In the genomic region with DNA sequence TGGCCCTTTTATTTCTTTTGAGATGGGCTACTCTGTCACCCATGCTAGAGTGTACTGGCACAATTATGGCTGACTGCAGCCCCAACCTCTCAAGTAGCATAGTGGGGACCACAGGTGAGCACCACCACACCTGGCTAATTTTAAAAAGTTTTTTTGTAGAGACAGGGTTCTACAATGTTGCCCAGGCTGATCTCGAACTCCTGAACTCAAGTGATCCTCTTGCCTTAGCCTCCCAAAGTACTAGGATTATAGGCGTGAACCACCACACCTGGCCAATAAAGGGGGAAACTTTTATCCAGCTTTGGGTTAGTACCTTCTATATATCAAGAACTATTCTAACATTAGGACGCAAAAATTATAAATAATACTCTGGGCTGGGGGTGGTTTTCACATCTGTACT, we compare ENCODE assay signal across 32 cellular contexts. TPM values are rescaled to one million over a fixed set of nuclear protein-coding genes. Genes with fewer than 3 reads are reported as not detected.
DNase-seq lines count a peak whose midpoint lies in the region; ATAC-seq, FAIRE-seq and TF ChIP-seq lines count a peak whose summit lies in the region.
"Had no signal": no experiment of that assay in that cellular context is flagged by ENCODE, and none has a peak within 500 bp of the region (broad histone marks: within the 10 kb centered on the region; RNA-seq: fewer than 3 reads in every experiment).

No MANE protein-coding gene starts in this region.

- no peak for DNase-seq in RWPE1 (ENCODE audit: low spot score)
- DNase-seq in endothelial cell of umbilical vein (ENCODE audit: low read depth, low spot score) = no peak
- DNase-seq in spleen = no peak
- DNase-seq in effector CD8-positive, alpha-beta T cell (lab: John Stamatoyannopoulos, UW) = no peak
- no peak for DNase-seq in HUDEP-2 (lab: John Stamatoyannopoulos, UW; ENCODE audit: unreplicated experiment in 76 of 76)
- DNase-seq in COLO829 (ENCODE audit: low spot score) = no peak
- DNase-seq: ACHN; activated CD4-positive, CD25-positive, alpha-beta regulatory T cell treated with anti-CD3 and anti-CD28 coated beads, Interleukin-2, amount 50 U/mL, for 72 hours; activated CD8-positive, alpha-beta T cell treated with anti-CD3 and anti-CD28 coated beads, Interleukin-2, amount 10 ng/mL, durations not matched to agents 7 days and 5 days; activated naive CD4-positive, alpha-beta T cell treated with anti-CD3 and anti-CD28 coated beads, Interleukin-2, amount 10 ng/mL, durations not matched to agents 7 days and 5 days; activated T-cell treated with anti-CD3 and anti-CD28 coated beads, Interleukin-2, amount 50 U/mL, for 48 hours; anterior cingulate cortex; gastrocnemius medialis; hypothalamus; Kasumi-1; NCI-H1048; NCI-H187 treated with DMSO at 0.1 percent for 48 hours; NCI-H345; NCI-H774; PC-3; SIG-M5; stimulated activated CD4-positive, alpha-beta T cell treated with anti-CD3 and anti-CD28 coated beads, Interleukin-4, amount 100 ng/mL, for 4 hours; stomach; trophoblast cell had no signal

- no peaks in the 10 kb centered on the region for H3K27me3 ChIP-seq in BLaER1 treated with 17β-estradiol and CSF1 and Interleukin-3, amounts not matched to agents 10 nM and 100 nM
- H3K27me3 ChIP-seq in endothelial cell of umbilical vein (ENCODE audit: control insufficient read depth in 2 of 2, insufficient read depth in 2 of 2, low read length in 2 of 2) (no peaks in the 10 kb centered on the region), spleen (replicated peaks in 1 of 7) (no peaks in the 10 kb centered on the region)
- H3K27me3 ChIP-seq: gastrocnemius medialis, stomach had no signal

- H3K79me2 ChIP-seq in endothelial cell of umbilical vein (ENCODE audit: control insufficient read depth, insufficient read depth, low read length) = peaks cover 83% of the 10 kb centered on the region

- BruUV-seq in endothelial cell of umbilical vein (replicated peaks; lab: Mats Ljungman, UMichigan) = no TSS peak

- H3K9me3 ChIP-seq in BLaER1 treated with 17β-estradiol and CSF1 and Interleukin-3, amounts not matched to agents 10 nM and 100 nM (replicated peaks in 1 of 11) = peaks cover 4 to 34% (median 30%) of the 10 kb centered on the region in 11 experiments; a peak in 19 of 22 replicates
- H3K9me3 ChIP-seq in endothelial cell of umbilical vein (replicated peaks; ENCODE audit: control insufficient read depth, insufficient read depth, low read length) (no peaks in the 10 kb centered on the region), spleen (no peaks in the 10 kb centered on the region)
- H3K9me3 ChIP-seq: gastrocnemius medialis, stomach had no signal

- CTCF ChIA-PET in RWPE1 (lab: Yijun Ruan, JAX) (interaction anchor here (0.6 kb wide), 1 partner anchor 1646 kb away, joined by 3 read pairs; no protein-coding TSS in a partner anchor), endothelial cell of umbilical vein (lab: Charles Lee) (interaction anchor here (0.6 kb wide), 1 partner anchor 20 kb away, joined by 3 read pairs; no protein-coding TSS in a partner anchor)

- intact Hi-C loops in endothelial cell of umbilical vein (cut with micrococcal nuclease) (loop anchor here (5.0 to 10.0 kb wide), 2 partner anchors 52 to 161 kb away; a partner anchor contains a TSS), spleen (cut with DNase I; ENCODE audit: low total_unique reads) (loop anchor here (10.0 kb wide), 1 partner anchor 49 kb away; a partner anchor contains a TSS)

- FAIRE-seq in endothelial cell of umbilical vein (lab: Jason Lieb, UNC) = no peak
- FAIRE-seq: GM12891, GM19239, HTR-8/SVneo, islet of Langerhans had no signal

- H3K9ac ChIP-seq in BLaER1 treated with 17β-estradiol and CSF1 and Interleukin-3, amounts not matched to agents 10 nM and 100 nM = no peak overlapping the region
- H3K9ac ChIP-seq in endothelial cell of umbilical vein (replicated peaks; ENCODE audit: extremely low read depth, insufficient read depth, low read length) = no peak overlapping the region

- WGBS in spleen, 5 donors = 92 to 98% (median 96%) methylated on average over 3 of the region's 3 CpGs

- H3K27ac ChIP-seq in BLaER1 treated with 17β-estradiol and CSF1 and Interleukin-3, amounts not matched to agents 10 nM and 100 nM = peak overlapping the region; percentile 80 to 96 (median 85); a peak in 20 of 22 replicates
- H3K27ac ChIP-seq in RWPE1 (peak overlapping the region; percentile 56; the same call in 1 of the 2 replicates), endothelial cell of umbilical vein (ENCODE audit: insufficient read depth, low read depth, low read length) (peak overlapping the region; percentile 48), spleen (peak overlapping the region; percentile 8 to 92 (median 86))
- H3K27ac ChIP-seq: C4-2B had no signal

- no peak overlapping the region for H2AFZ ChIP-seq in endothelial cell of umbilical vein (ENCODE audit: low read depth, low read length)

- TF ChIP-seq CTCF in RWPE1 (conservative IDR thresholded peaks at IDR 0.05; ENCODE audit: low read depth) (no peak), endothelial cell of umbilical vein (IDR thresholded peaks at IDR 0.05; ENCODE audit: extremely low read depth in 1 of 2, insufficient read depth in 1 of 2, low read depth in 1 of 2, low read length in 2 of 2) (no peak), spleen (IDR thresholded peaks at IDR 0.05 in 8 of 11, conservative IDR thresholded peaks at IDR 0.05 in 3 of 11) (no peak)

- H3K4me1 ChIP-seq in BLaER1 treated with 17β-estradiol and CSF1 and Interleukin-3, amounts not matched to agents 10 nM and 100 nM = peaks cover 49 to 70% (median 60%) of the 10 kb centered on the region in 10 experiments
- H3K4me1 ChIP-seq in endothelial cell of umbilical vein (ENCODE audit: control insufficient read depth, extremely low read depth, insufficient read depth, low read length) (peaks cover 32% of the 10 kb centered on the region), spleen (peaks cover 35 to 97% (median 62%) of the 10 kb centered on the region in 6 donors)

- H3K36me3 ChIP-seq in BLaER1 treated with 17β-estradiol and CSF1 and Interleukin-3, amounts not matched to agents 10 nM and 100 nM = peaks cover 3 to 42% (median 24%) of the 10 kb centered on the region in 11 experiments; a peak in 19 of 22 replicates
- H3K36me3 ChIP-seq in endothelial cell of umbilical vein (ENCODE audit: control insufficient read depth in 2 of 2, extremely low read depth in 1 of 2, insufficient read depth in 2 of 2, low read length in 2 of 2) = no peaks in the 10 kb centered on the region
- H3K36me3 ChIP-seq in spleen = no peaks in the 10 kb centered on the region
- H3K36me3 ChIP-seq: gastrocnemius medialis had no signal

- no peaks in the 10 kb centered on the region for H3K9me1 ChIP-seq in endothelial cell of umbilical vein (replicated peaks; ENCODE audit: control insufficient read depth, extremely low read depth, insufficient read depth, low read length)

- H3K4me3 ChIP-seq in BLaER1 treated with 17β-estradiol and CSF1 and Interleukin-3, amounts not matched to agents 10 nM and 100 nM = no peak overlapping the region
- H3K4me3 ChIP-seq in endothelial cell of umbilical vein (replicated peaks in 1 of 3; ENCODE audit: insufficient read depth in 1 of 3, low read depth in 1 of 3, low read length in 3 of 3) = no peak overlapping the region
- H3K4me3 ChIP-seq in spleen = no peak overlapping the region
- H3K4me3 ChIP-seq: gastrocnemius medialis, stomach had no signal

- TF ChIP-seq POLR2A in endothelial cell of umbilical vein (IDR thresholded peaks at IDR 0.05; ENCODE audit: low read depth, low read length) = no peak
- TF ChIP-seq POLR2A in spleen (IDR thresholded peaks at IDR 0.05) = no peak

- peaks cover 35 to 98% (median 58%) of the 10 kb centered on the region in 11 experiments for H4K20me1 ChIP-seq in BLaER1 treated with 17β-estradiol and CSF1 and Interleukin-3, amounts not matched to agents 10 nM and 100 nM
- H4K20me1 ChIP-seq in endothelial cell of umbilical vein (replicated peaks; ENCODE audit: control insufficient read depth, extremely low read depth, insufficient read depth, low read length) = no peaks in the 10 kb centered on the region

- dilution Hi-C loops in endothelial cell of umbilical vein (cut with MboI; ENCODE audit: extremely low pct_ligation_motif_present, low sequenced_read_pairs) = loop anchor here (25.0 kb wide), 1 partner anchor 122 kb away; no protein-coding TSS in a partner anchor

- H3K4me2 ChIP-seq in BLaER1 treated with 17β-estradiol and CSF1 and Interleukin-3, amounts not matched to agents 10 nM and 100 nM = peak overlapping the region; percentile 72 to 100 (median 96); a peak in 20 of 22 replicates
- H3K4me2 ChIP-seq in endothelial cell of umbilical vein (ENCODE audit: insufficient read depth, low read length) = no peak overlapping the region

- no peak for ATAC-seq in GM21737 (IDR thresholded peaks at IDR 0.05; ENCODE audit: unreplicated experiment)
- ATAC-seq: activated CD8-positive, alpha-beta T cell treated with anti-CD3 and anti-CD28 coated beads, Interleukin-2, amount 10 ng/mL, durations not matched to agents 7 days and 5 days; esophagus mucosa; gastrocnemius medialis; PC-3 had no signal

- POLR2A ChIA-PET in RWPE1 (lab: Yijun Ruan, JAX; ENCODE audit: low non-redundant PET) (no interaction called here), endothelial cell of umbilical vein (lab: Charles Lee) (no interaction called here)

TF ChIP-seq in endothelial cell of umbilical vein, 7 proteins besides CTCF, POLR2A, EP300 and RAD21:
- TF ChIP-seq FOS (IDR thresholded peaks at IDR 0.05; ENCODE audit: borderline replicate concordance, insufficient read depth, low read length) (no peak), MYC (IDR thresholded peaks at IDR 0.05; ENCODE audit: low read depth, low read length) (no peak), GATA2 (IDR thresholded peaks at IDR 0.05; ENCODE audit: insufficient read depth, insufficient read length, low read depth, low read length) (no peak), JUN (IDR thresholded peaks at IDR 0.05; ENCODE audit: borderline replicate concordance, insufficient read depth, insufficient read length, low read depth) (no peak), EZH2 (IDR thresholded peaks at IDR 0.05; ENCODE audit: borderline replicate concordance, low read depth, low read length, severe bottlenecking) (no peak)

RNA-seq across cellular contexts. Expression of a gene that starts 52.1 kb away (rescaled TPM):
- total RNA-seq in endothelial cell of umbilical vein (155 and 163 TPM in 2 replicates), spleen (100 to 1,000 TPM in 5 of 7 donors, 10 to 100 TPM in 2; 87.0 to 165 (median 131) TPM)
- polyA plus RNA-seq in endothelial cell of umbilical vein (48.3 and 50.9 TPM in 2 replicates), spleen (10 to 100 TPM; 11.6 to 18.0 (median 15.1) TPM)
- 47.8 and 50.9 TPM in 2 replicates for polyA plus RNA-seq in endothelial cell of umbilical vein (2011; cell fraction: cytosol; rRNA removed)
- 46.5 and 57.4 TPM in 2 replicates for polyA plus RNA-seq in endothelial cell of umbilical vein (2011; cell fraction: nucleus; rRNA removed)
- 77.1 and 112 TPM in 2 replicates for polyA plus RNA-seq in endothelial cell of umbilical vein (2012)
- polyA minus RNA-seq in endothelial cell of umbilical vein = 130 and 145 TPM in 2 replicates
- polyA minus RNA-seq in endothelial cell of umbilical vein (2011; cell fraction: cytosol; rRNA and poly(A)+ RNA removed) = 16.5 TPM
- 32.5 and 42.0 TPM in 2 replicates for polyA minus RNA-seq in endothelial cell of umbilical vein (2011; cell fraction: nucleus; rRNA and poly(A)+ RNA removed)
